In genomic region chr10:110007171-110007700, GRCh38 we compare ENCODE assay signal across 8 cellular contexts. TPM values are rescaled to one million over a fixed set of nuclear protein-coding genes. Genes with fewer than 3 reads are reported as not detected.
DNase-seq lines count a peak whose midpoint lies in the region; ATAC-seq and TF ChIP-seq lines count a peak whose summit lies in the region.

No MANE protein-coding gene starts in this region.

- H3K4me3 ChIP-seq in esophagus (ENCODE audit: low read depth in 1 of 2, low read length in 2 of 2) (peak overlapping the region; percentile 81 to 91), ovary (peak overlapping the region; percentile 100), uterus (peak overlapping the region; percentile 78 to 88)

- no peaks in the 10 kb centered on the region for H3K9me3 Mint-ChIP-seq in T-cell
- H3K9me3 Mint-ChIP-seq in mesothelial cell of epicardium = no peaks in the 10 kb centered on the region

- peak; percentile 39 for DNase-seq in ACHN
- peak in 7 of 34 experiments; percentile 2 to 25 (median 7) for DNase-seq in T-cell
- DNase-seq in ovary = no peak
- DNase-seq in uterus = no peak
- DNase-seq in mesothelial cell of epicardium (ENCODE audit: low spot score in 2 of 2, unreplicated experiment in 2 of 2) = no peak

- TF ChIP-seq CTCF in ovary (IDR thresholded peaks at IDR 0.05) (no peak), uterus (IDR thresholded peaks at IDR 0.05) (no peak), mesothelial cell of epicardium (IDR thresholded peaks at IDR 0.05; ENCODE audit: unreplicated experiment) (no peak)

- ATAC-seq in GM18873 (IDR thresholded peaks at IDR 0.05; ENCODE audit: low FRiP score, unreplicated experiment) = peak; percentile 26
- ATAC-seq in HG03095 (IDR thresholded peaks at IDR 0.05; ENCODE audit: unreplicated experiment) = peak; percentile 36
- ATAC-seq in T-cell (replicated peaks in 1 of 4) = peak in 3 of 4 experiments; percentile 2 to 5 (median 3)

- H3K4me1 ChIP-seq in esophagus (ENCODE audit: control insufficient read depth in 2 of 2, insufficient read depth in 2 of 2, low read length in 1 of 2) = no peaks in the 10 kb centered on the region
- H3K4me1 ChIP-seq in ovary (ENCODE audit: insufficient read depth) = peaks cover 2% of the 10 kb centered on the region
- H3K4me1 ChIP-seq in uterus = no peaks in the 10 kb centered on the region

- POLR2A ChIA-PET in T-cell (lab: Charles Lee) = interaction anchor here (0.6 to 1.2 kb wide), 6 partner anchors 38 to 208 kb away, joined by 3 to 7 read pairs (median 6); no protein-coding TSS in a partner anchor

- TF ChIP-seq POLR2A in ovary (IDR thresholded peaks at IDR 0.05) (peak; percentile 60), uterus (IDR thresholded peaks at IDR 0.05) (peak; percentile 33 to 44)

- no peak for TF ChIP-seq EP300 in ovary (IDR thresholded peaks at IDR 0.05)

- CTCF ChIA-PET in T-cell (lab: Charles Lee) = interaction anchor here in 1 of 2 donors (0.5 to 1.2 kb wide), 5 partner anchors 31 to 123 kb away, joined by 3 to 4 read pairs (median 3); no protein-coding TSS in a partner anchor

- H3K27ac Mint-ChIP-seq in T-cell (no peak overlapping the region), mesothelial cell of epicardium (no peak overlapping the region)

- H3K36me3 Mint-ChIP-seq in T-cell (no peaks in the 10 kb centered on the region), mesothelial cell of epicardium (no peaks in the 10 kb centered on the region)

- in situ Hi-C loops in ACHN (cut with HindIII; ENCODE audit: low pct_ligation_motif_present, low pct_unique_long_range_greater_than_20kb, low sequenced_read_pairs) = no loop called here

- intact Hi-C loops in ovary (cut with DNase I) = loop anchor here in 3 of 4 donors (5.0 to 10.0 kb wide), 3 partner anchors 40 to 122 kb away; no protein-coding TSS in a partner anchor
- intact Hi-C loops in uterus (cut with DNase I; ENCODE audit: low total_unique reads) = no loop called here

- H3K4me1 Mint-ChIP-seq in T-cell (peaks cover 36 to 42% (median 41%) of the 10 kb centered on the region in 3 donors), mesothelial cell of epicardium (peaks cover 50% of the 10 kb centered on the region)

- no peaks in the 10 kb centered on the region for H3K27me3 ChIP-seq in esophagus (ENCODE audit: control insufficient read depth in 1 of 2, insufficient read depth in 2 of 2, low read length in 2 of 2)
- H3K27me3 ChIP-seq in ovary = no peaks in the 10 kb centered on the region
- no peaks in the 10 kb centered on the region for H3K27me3 ChIP-seq in uterus

- 2% methylated on average over 37 to 40 of the region's 40 CpGs for WGBS in esophagus, 2 donors
- 0 to 2% (median 1%) methylated on average over 38 to 40 of the region's 40 CpGs for WGBS in ovary, 3 donors

- no peaks in the 10 kb centered on the region for H3K36me3 ChIP-seq in esophagus (ENCODE audit: control insufficient read depth in 2 of 2, insufficient read depth in 2 of 2, low read length in 1 of 2)
- H3K36me3 ChIP-seq in ovary = no peaks in the 10 kb centered on the region
- no peaks in the 10 kb centered on the region for H3K36me3 ChIP-seq in uterus

- H3K4me3 Mint-ChIP-seq in T-cell (no peak overlapping the region), mesothelial cell of epicardium (no peak overlapping the region)

- H3K27me3 Mint-ChIP-seq in T-cell = no peaks in the 10 kb centered on the region
- H3K27me3 Mint-ChIP-seq in mesothelial cell of epicardium (ENCODE audit: low read depth) = no peaks in the 10 kb centered on the region

- peak overlapping the region; percentile 82 to 93 for H3K27ac ChIP-seq in esophagus (ENCODE audit: low read depth in 2 of 2, low read length in 1 of 2)
- H3K27ac ChIP-seq in ovary = peak overlapping the region; percentile 79 to 93
- peak overlapping the region; percentile 92 to 95 for H3K27ac ChIP-seq in uterus

- H3K9me3 ChIP-seq in esophagus (ENCODE audit: control insufficient read depth in 2 of 2, insufficient read depth in 1 of 2, low read depth in 1 of 2, low read length in 1 of 2) (no peaks in the 10 kb centered on the region), ovary (no peaks in the 10 kb centered on the region), uterus (no peaks in the 10 kb centered on the region)

RNA-seq across cellular contexts. Expression of gene ADD3, which starts 0.5 kb away (rescaled TPM):
- 100 to 1,000 TPM; 296 to 481 (median 303) TPM for total RNA-seq in T-cell
- 10 to 100 TPM; 20.0 to 24.0 TPM for polyA plus RNA-seq in esophagus
- total RNA-seq in ovary = 100 to 1,000 TPM in 1 of 7 donors, 10 to 100 TPM in 6; 65.3 to 110 (median 85.5) TPM
- 10 to 100 TPM; 69.6 to 81.0 TPM for polyA plus RNA-seq in ovary
- total RNA-seq in uterus = 100 to 1,000 TPM in 2 of 4 donors, 10 to 100 TPM in 2; 55.0 to 935 (median 92.6) TPM
- 98.7 to 104 TPM (median 101 TPM) in 3 replicates for total RNA-seq in mesothelial cell of epicardium
